Comparison of ENCODE assay signal across 2 cellular contexts in the genomic region with DNA sequence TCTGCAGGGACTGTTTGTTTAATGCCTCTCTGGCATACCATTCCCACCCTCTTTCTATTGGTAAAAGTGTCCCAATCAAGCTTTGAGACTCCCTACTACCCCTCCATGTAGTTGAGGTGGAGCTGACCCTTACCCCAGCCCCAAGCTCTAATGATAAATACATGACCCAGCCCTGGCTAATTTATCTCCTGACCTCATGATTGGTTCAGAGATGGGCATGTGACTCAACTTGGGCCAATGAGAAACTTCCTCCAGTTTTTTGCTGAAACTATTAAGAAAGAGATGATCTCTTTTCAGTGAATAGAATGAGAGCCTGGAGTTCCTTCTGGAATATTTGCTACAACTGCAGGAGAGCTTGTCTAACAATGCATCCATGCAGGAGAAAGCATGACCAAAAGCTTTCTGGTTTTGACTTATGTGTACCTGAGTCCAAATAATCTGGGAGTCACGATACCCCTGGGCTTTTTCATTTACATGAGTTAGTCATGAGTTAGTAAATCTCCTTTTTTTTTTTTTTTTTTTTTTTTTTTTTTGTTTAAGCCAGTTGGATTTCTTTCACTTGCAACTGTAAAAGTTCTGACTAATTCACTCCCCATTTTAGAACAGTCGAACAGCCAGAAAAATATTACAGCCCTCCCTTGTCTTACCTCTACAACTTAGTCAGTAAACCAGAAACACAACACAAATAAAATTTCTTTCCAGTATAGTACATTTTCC.
TF ChIP-seq lines count a peak whose summit lies in the region.

No MANE protein-coding gene starts in this region.

TF ChIP-seq in HCT116, 20 proteins besides CTCF, POLR2A, EP300 and RAD21:
- TF ChIP-seq, protein P1, sequence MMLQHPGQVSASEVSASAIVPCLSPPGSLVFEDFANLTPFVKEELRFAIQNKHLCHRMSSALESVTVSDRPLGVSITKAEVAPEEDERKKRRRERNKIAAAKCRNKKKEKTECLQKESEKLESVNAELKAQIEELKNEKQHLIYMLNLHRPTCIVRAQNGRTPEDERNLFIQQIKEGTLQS (IDR thresholded peaks at IDR 0.05): no peak
- no peak for TF ChIP-seq CEBPB (IDR thresholded peaks at IDR 0.05; ENCODE audit: low read depth)
- no peak for TF ChIP-seq SIN3A (IDR thresholded peaks at IDR 0.05; ENCODE audit: low read depth)
- no peak for TF ChIP-seq EZH2phosphoT487 (IDR thresholded peaks at IDR 0.05; ENCODE audit: borderline replicate concordance)
- no peak for TF ChIP-seq EGR1 (IDR thresholded peaks at IDR 0.05; ENCODE audit: low read depth)
- no peak for TF ChIP-seq CBX3 (IDR thresholded peaks at IDR 0.05; ENCODE audit: low read depth)
- no peak for TF ChIP-seq FOSL1 (IDR thresholded peaks at IDR 0.05; ENCODE audit: low read depth)
- no peak for TF ChIP-seq POLR2AphosphoS5 (IDR thresholded peaks at IDR 0.05; ENCODE audit: low read depth, low read length)
- TF ChIP-seq, protein P2, sequence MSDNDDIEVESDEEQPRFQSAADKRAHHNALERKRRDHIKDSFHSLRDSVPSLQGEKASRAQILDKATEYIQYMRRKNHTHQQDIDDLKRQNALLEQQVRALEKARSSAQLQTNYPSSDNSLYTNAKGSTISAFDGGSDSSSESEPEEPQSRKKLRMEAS (IDR thresholded peaks at IDR 0.05): no peak
- TF ChIP-seq, protein P3, sequence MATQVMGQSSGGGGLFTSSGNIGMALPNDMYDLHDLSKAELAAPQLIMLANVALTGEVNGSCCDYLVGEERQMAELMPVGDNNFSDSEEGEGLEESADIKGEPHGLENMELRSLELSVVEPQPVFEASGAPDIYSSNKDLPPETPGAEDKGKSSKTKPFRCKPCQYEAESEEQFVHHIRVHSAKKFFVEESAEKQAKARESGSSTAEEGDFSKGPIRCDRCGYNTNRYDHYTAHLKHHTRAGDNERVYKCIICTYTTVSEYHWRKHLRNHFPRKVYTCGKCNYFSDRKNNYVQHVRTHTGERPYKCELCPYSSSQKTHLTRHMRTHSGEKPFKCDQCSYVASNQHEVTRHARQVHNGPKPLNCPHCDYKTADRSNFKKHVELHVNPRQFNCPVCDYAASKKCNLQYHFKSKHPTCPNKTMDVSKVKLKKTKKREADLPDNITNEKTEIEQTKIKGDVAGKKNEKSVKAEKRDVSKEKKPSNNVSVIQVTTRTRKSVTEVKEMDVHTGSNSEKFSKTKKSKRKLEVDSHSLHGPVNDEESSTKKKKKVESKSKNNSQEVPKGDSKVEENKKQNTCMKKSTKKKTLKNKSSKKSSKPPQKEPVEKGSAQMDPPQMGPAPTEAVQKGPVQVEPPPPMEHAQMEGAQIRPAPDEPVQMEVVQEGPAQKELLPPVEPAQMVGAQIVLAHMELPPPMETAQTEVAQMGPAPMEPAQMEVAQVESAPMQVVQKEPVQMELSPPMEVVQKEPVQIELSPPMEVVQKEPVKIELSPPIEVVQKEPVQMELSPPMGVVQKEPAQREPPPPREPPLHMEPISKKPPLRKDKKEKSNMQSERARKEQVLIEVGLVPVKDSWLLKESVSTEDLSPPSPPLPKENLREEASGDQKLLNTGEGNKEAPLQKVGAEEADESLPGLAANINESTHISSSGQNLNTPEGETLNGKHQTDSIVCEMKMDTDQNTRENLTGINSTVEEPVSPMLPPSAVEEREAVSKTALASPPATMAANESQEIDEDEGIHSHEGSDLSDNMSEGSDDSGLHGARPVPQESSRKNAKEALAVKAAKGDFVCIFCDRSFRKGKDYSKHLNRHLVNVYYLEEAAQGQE (IDR thresholded peaks at IDR 0.05; ENCODE audit: low read depth): no peak
- no peak for TF ChIP-seq EZH2 (IDR thresholded peaks at IDR 0.05)
- no peak for TF ChIP-seq JUND (IDR thresholded peaks at IDR 0.05)
- no peak for TF ChIP-seq ZNF274 (IDR thresholded peaks at IDR 0.05; ENCODE audit: low read depth, low read length)
- TF ChIP-seq YY1 (IDR thresholded peaks at IDR 0.05; ENCODE audit: extremely low read depth, insufficient replicate concordance, low read depth, low read length): no peak
- TF ChIP-seq SRF (IDR thresholded peaks at IDR 0.05; ENCODE audit: low read depth): no peak
- no peak for TF ChIP-seq TCF7L2 (IDR thresholded peaks at IDR 0.05; ENCODE audit: borderline replicate concordance, extremely low read depth, insufficient read depth, insufficient read length)
- TF ChIP-seq ZBTB33 (IDR thresholded peaks at IDR 0.05; ENCODE audit: extremely low read depth, insufficient replicate concordance, low read length): no peak
- no peak for TF ChIP-seq ZFX (IDR thresholded peaks at IDR 0.05)
- TF ChIP-seq SP1 (IDR thresholded peaks at IDR 0.05; ENCODE audit: low read depth): no peak
TF ChIP-seq in HCT116: peak in this region for 0.

TF ChIP-seq in H1, 55 proteins besides CTCF, POLR2A, EP300 and RAD21:
- TF ChIP-seq KDM5A (IDR thresholded peaks at IDR 0.05; ENCODE audit: low read length) (no peak), GABPA (IDR thresholded peaks at IDR 0.05; ENCODE audit: borderline replicate concordance, insufficient read depth, low read length) (no peak), EGR1 (IDR thresholded peaks at IDR 0.05; ENCODE audit: borderline replicate concordance, low read depth, low read length) (no peak), FOSL1 (IDR thresholded peaks at IDR 0.05; ENCODE audit: insufficient read depth, low read depth, low read length) (no peak), POU5F1 (IDR thresholded peaks at IDR 0.05; ENCODE audit: low read depth, low read length) (no peak), BRCA1 (IDR thresholded peaks at IDR 0.05; ENCODE audit: low read depth, low read length) (no peak)
- TF ChIP-seq, protein P4, sequence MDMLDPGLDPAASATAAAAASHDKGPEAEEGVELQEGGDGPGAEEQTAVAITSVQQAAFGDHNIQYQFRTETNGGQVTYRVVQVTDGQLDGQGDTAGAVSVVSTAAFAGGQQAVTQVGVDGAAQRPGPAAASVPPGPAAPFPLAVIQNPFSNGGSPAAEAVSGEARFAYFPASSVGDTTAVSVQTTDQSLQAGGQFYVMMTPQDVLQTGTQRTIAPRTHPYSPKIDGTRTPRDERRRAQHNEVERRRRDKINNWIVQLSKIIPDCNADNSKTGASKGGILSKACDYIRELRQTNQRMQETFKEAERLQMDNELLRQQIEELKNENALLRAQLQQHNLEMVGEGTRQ (IDR thresholded peaks at IDR 0.05; ENCODE audit: low read length): peak; percentile 38; the same call in 1 of the 2 replicates
